In genomic region chr4:48205092-48205491, GRCh38 we compare ENCODE assay signal across 17 cellular contexts.
A peak's percentile ranks its signal among the peaks of the same experiment; 100 is the strongest.
DNase-seq lines count a peak whose midpoint lies in the region; ATAC-seq and TF ChIP-seq lines count a peak whose summit lies in the region.
"Had no signal": no experiment of that assay in that cellular context is flagged by ENCODE, and none has a peak within 500 bp of the region (broad histone marks: within the 10 kb centered on the region; RNA-seq: fewer than 3 reads in every experiment).

No MANE protein-coding gene starts in this region.

- no peak overlapping the region for H3K4ac ChIP-seq in trophoblast cell (ENCODE audit: low read depth, low read length)

- H3K4me3 Mint-ChIP-seq in WTC11: no peak overlapping the region
- H3K4me3 Mint-ChIP-seq: activated CD4-positive, alpha-beta memory T cell treated with anti-CD3 and anti-CD28 coated beads for 36 hours; activated naive CD4-positive, alpha-beta T cell treated with anti-CD3 and anti-CD28 coated beads, Interleukin-2, amount 10 ng/mL, durations not matched to agents 7 days and 5 days had no signal

- intact Hi-C loops in vagina (cut with DNase I): no loop called here

- CTCF ChIA-PET in WTC11 (lab: Charles Lee): interaction anchor here (0.8 kb wide), 1 partner anchor 70 kb away, joined by 3 read pairs; no protein-coding TSS in a partner anchor

- no peak overlapping the region for H3K9ac ChIP-seq in trophoblast cell (ENCODE audit: low read length)

- no peaks in the 10 kb centered on the region for H3K36me3 ChIP-seq in trophoblast cell (ENCODE audit: control insufficient read depth in 1 of 2, insufficient read depth in 2 of 2, low read length in 2 of 2)
- H3K36me3 ChIP-seq in vagina: no peaks in the 10 kb centered on the region
- H3K36me3 ChIP-seq: thoracic aorta, WERI-Rb-1 had no signal

- no peak overlapping the region for H4K12ac ChIP-seq in trophoblast cell (ENCODE audit: low read depth, low read length)

- no CpG with 5 or more reads among the region's 2 CpGs for WGBS in trophoblast cell (ENCODE audit: extremely low coverage, insufficient coverage, insufficient read length)

- POLR2A ChIA-PET in WTC11 (lab: Charles Lee): no interaction called here

- no peak overlapping the region for H3K27ac ChIP-seq in trophoblast cell (ENCODE audit: low read depth, low read length)
- H3K27ac ChIP-seq in vagina: no peak overlapping the region
- H3K27ac ChIP-seq: thoracic aorta, WERI-Rb-1 had no signal

- no peak overlapping the region for H3K14ac ChIP-seq in trophoblast cell (ENCODE audit: low read length)

- H2AFZ ChIP-seq in trophoblast cell (ENCODE audit: insufficient read depth, low read length, poor library complexity): no peak overlapping the region

- H3K23ac ChIP-seq in trophoblast cell (ENCODE audit: low read length): peak overlapping the region; percentile 76

- no peak overlapping the region for H4K91ac ChIP-seq in trophoblast cell (ENCODE audit: low read depth, low read length)

- DNase-seq in GM10266 (ENCODE audit: extremely low spot score) (no peak), WTC11 (ENCODE audit: low spot score) (no peak), trophoblast cell (no peak), NAMALWA (ENCODE audit: low spot score) (no peak), vagina (ENCODE audit: extremely low spot score in 2 of 2) (no peak)
- DNase-seq: activated CD4-positive, alpha-beta memory T cell treated with anti-CD3 and anti-CD28 coated beads for 36 hours; activated naive CD4-positive, alpha-beta T cell treated with anti-CD3 and anti-CD28 coated beads, Interleukin-2, amount 10 ng/mL, durations not matched to agents 7 days and 5 days; hippocampal formation; islet precursor cell; naive B cell; NCI-H1048; NCI-H2029 treated with DMSO at 0.1 percent for 48 hours; retina; WERI-Rb-1 had no signal

- H3K9me3 Mint-ChIP-seq in WTC11: no peaks in the 10 kb centered on the region
- H3K9me3 Mint-ChIP-seq: activated CD4-positive, alpha-beta memory T cell treated with anti-CD3 and anti-CD28 coated beads for 36 hours; activated naive CD4-positive, alpha-beta T cell treated with anti-CD3 and anti-CD28 coated beads, Interleukin-2, amount 10 ng/mL, durations not matched to agents 7 days and 5 days had no signal

- no peak overlapping the region for H3K4me2 ChIP-seq in trophoblast cell (ENCODE audit: low read length)

- no peak overlapping the region for H2BK5ac ChIP-seq in trophoblast cell (ENCODE audit: low read depth, low read length, poor library complexity)

- no peaks in the 10 kb centered on the region for H3K79me1 ChIP-seq in trophoblast cell (ENCODE audit: low read length)

- H3K4me3 ChIP-seq in trophoblast cell (ENCODE audit: low read depth, low read length) (no peak overlapping the region), vagina (no peak overlapping the region)
- H3K4me3 ChIP-seq: thoracic aorta had no signal

- no peaks in the 10 kb centered on the region for H3K4me1 ChIP-seq in trophoblast cell (ENCODE audit: control insufficient read depth in 1 of 2, insufficient read depth in 2 of 2, low read length in 2 of 2)
- no peaks in the 10 kb centered on the region for H3K4me1 ChIP-seq in vagina

- no peaks in the 10 kb centered on the region for H3K79me2 ChIP-seq in trophoblast cell (ENCODE audit: control insufficient read depth, insufficient read depth, low read length, poor library complexity)

- H3K18ac ChIP-seq in trophoblast cell (ENCODE audit: low read length): no peak overlapping the region

- no peaks in the 10 kb centered on the region for H3K36me3 Mint-ChIP-seq in WTC11
- H3K36me3 Mint-ChIP-seq: activated naive CD4-positive, alpha-beta T cell treated with anti-CD3 and anti-CD28 coated beads, Interleukin-2, amount 10 ng/mL, durations not matched to agents 7 days and 5 days had no signal

- H4K8ac ChIP-seq in trophoblast cell (ENCODE audit: low read depth, low read length): no peak overlapping the region

- H3K27me3 Mint-ChIP-seq in WTC11 (ENCODE audit: low read depth): no peaks in the 10 kb centered on the region
- H3K27me3 Mint-ChIP-seq: activated naive CD4-positive, alpha-beta T cell treated with anti-CD3 and anti-CD28 coated beads, Interleukin-2, amount 10 ng/mL, durations not matched to agents 7 days and 5 days; naive B cell had no signal

- no peak overlapping the region for H2AK5ac ChIP-seq in trophoblast cell (ENCODE audit: low read length)

- TF ChIP-seq CTCF in GM10266 (IDR thresholded peaks at IDR 0.05; ENCODE audit: control insufficient read depth, insufficient read depth, low read depth, missing control alignments) (peak; percentile 31), WTC11 (IDR thresholded peaks at IDR 0.05) (no peak), vagina (IDR thresholded peaks at IDR 0.05) (no peak)

- ATAC-seq in HG02885 (IDR thresholded peaks at IDR 0.05; ENCODE audit: poor library complexity, unreplicated experiment): peak; percentile 20
- ATAC-seq in WTC11: no peak
- no peak for ATAC-seq in GM19023 (IDR thresholded peaks at IDR 0.05; ENCODE audit: unreplicated experiment)

- H2BK12ac ChIP-seq in trophoblast cell (ENCODE audit: low read length): no peak overlapping the region

- H3K9me3 ChIP-seq in trophoblast cell (ENCODE audit: insufficient read depth, low read depth, low read length) (no peaks in the 10 kb centered on the region), vagina (no peaks in the 10 kb centered on the region)
- H3K9me3 ChIP-seq: thoracic aorta had no signal

- no peak overlapping the region for H2BK120ac ChIP-seq in trophoblast cell (ENCODE audit: insufficient read depth, low read length, poor library complexity)

- peaks cover 11% of the 10 kb centered on the region for H3K4me1 Mint-ChIP-seq in WTC11
- H3K4me1 Mint-ChIP-seq: activated naive CD4-positive, alpha-beta T cell treated with anti-CD3 and anti-CD28 coated beads, Interleukin-2, amount 10 ng/mL, durations not matched to agents 7 days and 5 days had no signal

- no peak for TF ChIP-seq POLR2A in vagina (IDR thresholded peaks at IDR 0.05)

- H3K27ac Mint-ChIP-seq in WTC11: peak overlapping the region; percentile 74
- H3K27ac Mint-ChIP-seq: activated CD4-positive, alpha-beta memory T cell treated with anti-CD3 and anti-CD28 coated beads for 36 hours; activated naive CD4-positive, alpha-beta T cell treated with anti-CD3 and anti-CD28 coated beads, Interleukin-2, amount 10 ng/mL, durations not matched to agents 7 days and 5 days; naive B cell had no signal

- no peaks in the 10 kb centered on the region for H3K27me3 ChIP-seq in trophoblast cell (ENCODE audit: insufficient read depth, low read length)
- H3K27me3 ChIP-seq in vagina: no peaks in the 10 kb centered on the region

TF ChIP-seq in WTC11, 78 proteins besides CTCF, POLR2A, EP300 and RAD21:
- TF ChIP-seq FOXP1 (CRISPR knock-in tag; IDR thresholded peaks at IDR 0.05; ENCODE audit: borderline replicate concordance) (no peak), ZNF532 (CRISPR knock-in tag; IDR thresholded peaks at IDR 0.05; ENCODE audit: borderline replicate concordance) (no peak), ZSCAN18 (CRISPR knock-in tag; IDR thresholded peaks at IDR 0.05) (no peak), MAX (CRISPR knock-in tag; IDR thresholded peaks at IDR 0.05) (no peak)
